Comparison of ENCODE assay signal across 15 cellular contexts in genomic region chr1:200660719-200661118, GRCh38. TPM values are rescaled to one million over a fixed set of nuclear protein-coding genes. Genes with fewer than 3 reads are reported as not detected.
DNase-seq lines count a peak whose midpoint lies in the region; ATAC-seq, FAIRE-seq and TF ChIP-seq lines count a peak whose summit lies in the region.
"Had no signal": no experiment of that assay in that cellular context is flagged by ENCODE, and none has a peak within 500 bp of the region (broad histone marks: within the 10 kb centered on the region; RNA-seq: fewer than 3 reads in every experiment).

No MANE protein-coding gene starts in this region.

- DNase-seq in MM.1S (no peak), mammary epithelial cell (no peak), left ventricle myocardium inferior (peak; percentile 60), psoas muscle (peak; percentile 56 to 71), T-helper 9 cell (no peak), urothelium cell line (ENCODE audit: low spot score) (no peak)
- DNase-seq in CD4-positive, alpha-beta T cell: no peak
- DNase-seq: CD8-positive, alpha-beta memory T cell; H7; NCI-H2029 treated with DMSO at 0.1 percent for 48 hours; NCI-H510A treated with DMSO at 0.1 percent for 48 hours; Peyer's patch; SJCRH30 had no signal

- intact Hi-C loops in mammary epithelial cell (cut with micrococcal nuclease) (no loop called here), left ventricle myocardium inferior (cut with micrococcal nuclease) (loop anchor here (10.0 kb wide), 1 partner anchor 144 kb away; no protein-coding TSS in a partner anchor), psoas muscle (cut with DNase I) (no loop called here)
- intact Hi-C loops in CD4-positive, alpha-beta T cell (cut with DNase I, micrococcal nuclease): loop anchor here in 1 of 2 experiments (10.0 kb wide), 1 partner anchor 246 kb away; the partner anchor contains the start of gene ZNF281

- no TSS peak for BruUV-seq in mammary epithelial cell (replicated peaks; lab: Mats Ljungman, UMichigan)

- H3K36me3 Mint-ChIP-seq in CD4-positive, alpha-beta T cell (ENCODE audit: low read depth): peaks cover 92% of the 10 kb centered on the region

- no peak for TF ChIP-seq CTCF in MM.1S (IDR thresholded peaks at IDR 0.05; ENCODE audit: low read length)
- no peak for TF ChIP-seq CTCF in mammary epithelial cell (conservative IDR thresholded peaks at IDR 0.05 in 1 of 2, IDR thresholded peaks at IDR 0.05 in 1 of 2; ENCODE audit: extremely low read depth in 1 of 2, insufficient read depth in 1 of 2, low read depth in 1 of 2, low read length in 2 of 2)
- no peak for TF ChIP-seq CTCF in left ventricle myocardium inferior (IDR thresholded peaks at IDR 0.05; ENCODE audit: borderline replicate concordance)
- no peak for TF ChIP-seq CTCF in psoas muscle (IDR thresholded peaks at IDR 0.05)
- TF ChIP-seq CTCF in CD4-positive, alpha-beta T cell (IDR thresholded peaks at IDR 0.05): no peak

- H3F3A ChIP-seq in MM.1S (ENCODE audit: insufficient read depth, low read length): 0 out of 2 replicates have a peak, but pooled peaks cover 9% of the 10 kb centered on the region

- no peaks in the 10 kb centered on the region for H4K20me1 ChIP-seq in MM.1S (ENCODE audit: insufficient read depth, low read length)
- no peaks in the 10 kb centered on the region for H4K20me1 ChIP-seq in mammary epithelial cell (ENCODE audit: insufficient read depth, low read length)

- peak overlapping the region; percentile 28; the same call in 1 of the 2 replicates for H3K27ac ChIP-seq in MM.1S (ENCODE audit: low read length)
- peak overlapping the region; percentile 98 for H3K27ac ChIP-seq in mammary epithelial cell (ENCODE audit: insufficient read depth, low read depth, low read length)
- no peak overlapping the region for H3K27ac ChIP-seq in left ventricle myocardium inferior (replicated peaks)
- H3K27ac ChIP-seq in psoas muscle: no peak overlapping the region
- no peak overlapping the region for H3K27ac ChIP-seq in CD4-positive, alpha-beta T cell (ENCODE audit: low read depth, low read length)
- H3K27ac ChIP-seq: Peyer's patch, SJCRH30 had no signal

- ATAC-seq in psoas muscle (no peak), GM21786 (IDR thresholded peaks at IDR 0.05; ENCODE audit: unreplicated experiment) (no peak)
- ATAC-seq in CD4-positive, alpha-beta T cell (ENCODE audit: poor library complexity): no peak

- no peaks in the 10 kb centered on the region for H3K9me2 ChIP-seq in MM.1S (replicated peaks; ENCODE audit: insufficient read depth, low read length)

- H3K27me3 ChIP-seq in MM.1S (replicated peaks; ENCODE audit: insufficient read depth, low read length) (no peaks in the 10 kb centered on the region), mammary epithelial cell (ENCODE audit: insufficient read depth, low read length) (no peaks in the 10 kb centered on the region), left ventricle myocardium inferior (ENCODE audit: low read depth) (no peaks in the 10 kb centered on the region), psoas muscle (ENCODE audit: insufficient read depth in 3 of 3, low read length in 2 of 3) (no peaks in the 10 kb centered on the region)
- H3K27me3 ChIP-seq in CD4-positive, alpha-beta T cell (ENCODE audit: control insufficient read depth, insufficient read depth, low read length): no peaks in the 10 kb centered on the region
- H3K27me3 ChIP-seq: Peyer's patch, SJCRH30 had no signal

- H3K4me3 ChIP-seq in MM.1S (ENCODE audit: low read length) (no peak overlapping the region), mammary epithelial cell (replicated peaks in 1 of 3; ENCODE audit: insufficient read depth in 1 of 3, low read depth in 2 of 3, low read length in 3 of 3) (no peak overlapping the region), left ventricle myocardium inferior (no peak overlapping the region), psoas muscle (no peak overlapping the region)
- H3K4me3 ChIP-seq: Peyer's patch, SJCRH30 had no signal

- peaks cover 59% of the 10 kb centered on the region for H3K79me2 ChIP-seq in MM.1S (ENCODE audit: low read length)
- H3K79me2 ChIP-seq in mammary epithelial cell (ENCODE audit: insufficient read depth, low read length): peaks cover 37% of the 10 kb centered on the region

- dilution Hi-C loops in mammary epithelial cell (cut with HindIII; ENCODE audit: low sequenced_read_pairs): loop anchor here (5.0 kb wide), 1 partner anchor 38 kb away; the partner anchor contains the start of gene KIF14

- H3K4me1 ChIP-seq in MM.1S (ENCODE audit: low read length) (peaks cover 12% of the 10 kb centered on the region; the same call in 1 of the 2 replicates), mammary epithelial cell (ENCODE audit: insufficient read depth, low read length) (peaks cover 34% of the 10 kb centered on the region), left ventricle myocardium inferior (peaks cover 7% of the 10 kb centered on the region), psoas muscle (no peaks in the 10 kb centered on the region)
- H3K4me1 ChIP-seq: Peyer's patch, SJCRH30 had no signal

- POLR2A ChIA-PET in CD4-positive, alpha-beta T cell (lab: Charles Lee): no interaction called here

- no peak overlapping the region for H3K27ac Mint-ChIP-seq in CD4-positive, alpha-beta T cell
- H3K27ac Mint-ChIP-seq: B cell had no signal

- no peak overlapping the region for H3K4me3 Mint-ChIP-seq in CD4-positive, alpha-beta T cell
- H3K4me3 Mint-ChIP-seq: B cell; CD8-positive, alpha-beta memory T cell had no signal

- H3K9ac ChIP-seq in MM.1S (ENCODE audit: low read length) (no peak overlapping the region), mammary epithelial cell (ENCODE audit: insufficient read depth, low read length) (no peak overlapping the region)

- H3K4me2 ChIP-seq in MM.1S (ENCODE audit: low read depth, low read length) (no peak overlapping the region), mammary epithelial cell (ENCODE audit: insufficient read depth, low read depth, low read length) (no peak overlapping the region)

- CTCF ChIA-PET in mammary epithelial cell (lab: Charles Lee; ENCODE audit: low non-redundant PET): interaction anchor here (0.9 kb wide), 1 partner anchor 39 kb away, joined by 4 read pairs; no protein-coding TSS in a partner anchor
- CTCF ChIA-PET in CD4-positive, alpha-beta T cell (lab: Charles Lee): no interaction called here

- H2AFZ ChIP-seq in MM.1S (ENCODE audit: low read length) (no peak overlapping the region), mammary epithelial cell (ENCODE audit: low read depth, low read length) (no peak overlapping the region)

- no peak for FAIRE-seq in urothelium cell line (lab: Jason Lieb, UNC)

- peaks cover 26% of the 10 kb centered on the region for H3K36me3 ChIP-seq in MM.1S (replicated peaks; ENCODE audit: insufficient read depth, low read length)
- peaks cover 14% of the 10 kb centered on the region for H3K36me3 ChIP-seq in mammary epithelial cell (ENCODE audit: insufficient read depth, low read length)
- H3K36me3 ChIP-seq in left ventricle myocardium inferior: peaks cover 83% of the 10 kb centered on the region
- H3K36me3 ChIP-seq in psoas muscle (ENCODE audit: insufficient read depth in 1 of 2, low read depth in 1 of 2): peaks cover 12 to 94% of the 10 kb centered on the region in 2 donors
- H3K36me3 ChIP-seq: SJCRH30 had no signal

- H3K9me3 Mint-ChIP-seq in CD4-positive, alpha-beta T cell: no peaks in the 10 kb centered on the region
- H3K9me3 Mint-ChIP-seq: CD8-positive, alpha-beta memory T cell had no signal

- in situ Hi-C loops in mammary epithelial cell (cut with MboI; ENCODE audit: low sequenced_read_pairs in 2 of 2): no loop called here

- 82% methylated on average over 6 of the region's 6 CpGs for WGBS in mammary epithelial cell (ENCODE audit: low coverage, missing lambda C conversion rate)
- 50 to 74% (median 58%) methylated on average over 6 of the region's 6 CpGs for WGBS in psoas muscle, 3 donors

- no peaks in the 10 kb centered on the region for H3K9me3 ChIP-seq in MM.1S (replicated peaks; ENCODE audit: insufficient read depth, low read length)
- H3K9me3 ChIP-seq in mammary epithelial cell (replicated peaks; ENCODE audit: insufficient read depth, low read length): no peaks in the 10 kb centered on the region
- no peaks in the 10 kb centered on the region for H3K9me3 ChIP-seq in left ventricle myocardium inferior (replicated peaks)
- H3K9me3 ChIP-seq in psoas muscle: no peaks in the 10 kb centered on the region
- no peaks in the 10 kb centered on the region for H3K9me3 ChIP-seq in CD4-positive, alpha-beta T cell (ENCODE audit: control insufficient read depth, low read length)
- H3K9me3 ChIP-seq: Peyer's patch, SJCRH30 had no signal

- no peaks in the 10 kb centered on the region for H3K27me3 Mint-ChIP-seq in CD4-positive, alpha-beta T cell
- H3K27me3 Mint-ChIP-seq: B cell; CD8-positive, alpha-beta memory T cell had no signal

- H3K4me1 Mint-ChIP-seq in CD4-positive, alpha-beta T cell (ENCODE audit: low read depth): peaks cover 39% of the 10 kb centered on the region

RNA-seq across cellular contexts. Expression of gene DDX59, which starts 9.0 kb away (rescaled TPM):
- 10 to 100 TPM in 1 of 2 donors, 1 to 10 TPM in 1; 8.7 to 20.0 TPM for total RNA-seq in mammary epithelial cell
- polyA plus RNA-seq in mammary epithelial cell: 9.2 TPM
- 11.5 TPM for polyA minus RNA-seq in mammary epithelial cell
- 11.9 TPM for total RNA-seq in left ventricle myocardium inferior
- total RNA-seq in psoas muscle: 10 to 100 TPM; 18.1 to 33.7 (median 29.9) TPM
- 10 to 100 TPM; 16.9 to 40.1 (median 30.1) TPM for polyA plus RNA-seq in psoas muscle
- 10 to 100 TPM; 24.7 to 27.6 TPM for total RNA-seq in CD4-positive, alpha-beta T cell

RNA-seq across cellular contexts. Expression of gene KIF14, which starts 40.2 kb away (rescaled TPM):
- 10 to 100 TPM in 1 of 2 donors, under 1 TPM in 1; 0.67 to 11.7 TPM for total RNA-seq in mammary epithelial cell
- polyA plus RNA-seq in mammary epithelial cell: 5.3 TPM
- 7.4 TPM for polyA minus RNA-seq in mammary epithelial cell
- total RNA-seq in left ventricle myocardium inferior: 0.08 TPM
- under 1 TPM; 0.04 to 0.11 (median 0.08) TPM for total RNA-seq in psoas muscle
- under 1 TPM; 0.01 to 0.06 (median 0.04) TPM for polyA plus RNA-seq in psoas muscle
- under 1 TPM; 0.11 TPM for total RNA-seq in CD4-positive, alpha-beta T cell
- polyA plus RNA-seq: CD8-positive, alpha-beta memory T cell had no signal

Comparison
In these comparisons a context has a peak if more than half of its experiments do, and no peak if none do; other contexts are left out.
1. DNase-seq: peak in left ventricle myocardium inferior (single experiment) and psoas muscle (2 of 2); none in MM.1S (single experiment), mammary epithelial cell (single experiment), T-helper 9 cell (single experiment), urothelium cell line (single experiment) and CD4-positive, alpha-beta T cell (0 of 10).
2. H3K27ac ChIP-seq: peak in MM.1S (single experiment) and mammary epithelial cell (single experiment); none in left ventricle myocardium inferior (single experiment), psoas muscle (single experiment) and CD4-positive, alpha-beta T cell (single experiment).